Comparison of ENCODE assay signal across 16 cellular contexts in genomic region chr15:29141908-29142747, GRCh38.
DNase-seq lines count a peak whose midpoint lies in the region; ATAC-seq and TF ChIP-seq lines count a peak whose summit lies in the region.
"Had no signal": no experiment of that assay in that cellular context is flagged by ENCODE, and none has a peak within 500 bp of the region (broad histone marks: within the 10 kb centered on the region; RNA-seq: fewer than 3 reads in every experiment).

No MANE protein-coding gene starts in this region.

- H3K9ac ChIP-seq in OCI-LY3 (ENCODE audit: low read length) = no peak overlapping the region

- no peak for TF ChIP-seq EP300 in transverse colon (IDR thresholded peaks at IDR 0.05; ENCODE audit: low read depth)

- H3K27me3 ChIP-seq in OCI-LY3 (ENCODE audit: low read depth, low read length) (0 out of 2 replicates have a peak, but pooled peaks cover 5% of the 10 kb centered on the region), transverse colon (peaks cover 6% of the 10 kb centered on the region)

- H3K4me2 ChIP-seq in OCI-LY3 (ENCODE audit: low read length) = peak overlapping the region; percentile 25

- no peaks in the 10 kb centered on the region for H4K20me1 ChIP-seq in OCI-LY3 (ENCODE audit: insufficient read depth, low read length)

- in situ Hi-C loops in transverse colon (cut with MboI; ENCODE audit: low pct_ligation_motif_present in 1 of 4, low pct_unique_long_range_greater_than_20kb in 1 of 4, low sequenced_read_pairs in 3 of 4) = no loop called here

- intact Hi-C loops in transverse colon (cut with DNase I; ENCODE audit: low total_unique reads) = no loop called here

- H3K27ac ChIP-seq in OCI-LY3 (ENCODE audit: low read length) (no peak overlapping the region), transverse colon (no peak overlapping the region)
- H3K27ac ChIP-seq: lower lobe of right lung, thoracic aorta had no signal

- peaks cover 27% of the 10 kb centered on the region for H3K4me1 ChIP-seq in OCI-LY3 (ENCODE audit: low read length)
- H3K4me1 ChIP-seq in transverse colon = peaks cover 0 to 14% (median 3%) of the 10 kb centered on the region in 4 donors

- no peak overlapping the region for H3K4me3 ChIP-seq in OCI-LY3 (ENCODE audit: low read length)
- no peak overlapping the region for H3K4me3 ChIP-seq in transverse colon
- H3K4me3 ChIP-seq: lower lobe of right lung, thoracic aorta had no signal

- no peak for ATAC-seq in activated CD4-positive, CD25-positive, alpha-beta regulatory T cell treated with anti-CD3 and anti-CD28 coated beads, Interleukin-2, amount 50 U/mL, for 24 hours
- ATAC-seq: activated CD4-positive, alpha-beta T cell treated with anti-CD3 and anti-CD28 coated beads for 36 hours; lower lobe of right lung had no signal

- 70 to 71% methylated on average over 3 to 10 of the region's 10 CpGs for WGBS in transverse colon (ENCODE audit: low coverage in 1 of 2), 2 donors

- H2AFZ ChIP-seq in OCI-LY3 (ENCODE audit: low read depth, low read length) = no peak overlapping the region

- TF ChIP-seq POLR2A in transverse colon (IDR thresholded peaks at IDR 0.05) = no peak

- peak; percentile 15 for DNase-seq in activated CD4-positive, CD25-positive, alpha-beta regulatory T cell treated with anti-CD3 and anti-CD28 coated beads, Interleukin-2, amount 50 U/mL, for 72 hours
- DNase-seq in kidney glomerular epithelial cell (lab: John Stamatoyannopoulos, UW) = peak; percentile 18
- peak; percentile 17 for DNase-seq in transverse colon
- DNase-seq in amniotic stem cell (lab: John Stamatoyannopoulos, UW) = no peak
- no peak for DNase-seq in NCI-H1417 (lab: John Stamatoyannopoulos, UW)
- no peak for DNase-seq in NCI-H2081 treated with DMSO at 0.1 percent for 48 hours (lab: John Stamatoyannopoulos, UW)
- DNase-seq: activated CD4-positive, alpha-beta T cell treated with anti-CD3 and anti-CD28 coated beads for 36 hours; activated T-cell treated with anti-CD3 and anti-CD28 coated beads, Interleukin-2, amount 50 U/mL, for 24 hours; CD8-positive, alpha-beta memory T cell; cortex of kidney; KG1; lower lobe of right lung; NCI-H2081 had no signal

- TF ChIP-seq CTCF in OCI-LY3 (IDR thresholded peaks at IDR 0.05; ENCODE audit: low read depth, low read length) (no peak), transverse colon (IDR thresholded peaks at IDR 0.05) (no peak)

- H3K36me3 ChIP-seq in OCI-LY3 (replicated peaks; ENCODE audit: low read depth, low read length) (no peaks in the 10 kb centered on the region), transverse colon (no peaks in the 10 kb centered on the region)
- H3K36me3 ChIP-seq: lower lobe of right lung, thoracic aorta had no signal

- no peaks in the 10 kb centered on the region for H3K79me2 ChIP-seq in OCI-LY3 (ENCODE audit: low read length)

- no peaks in the 10 kb centered on the region for H3K9me3 ChIP-seq in OCI-LY3 (ENCODE audit: insufficient read depth, low read length)
- H3K9me3 ChIP-seq in transverse colon = no peaks in the 10 kb centered on the region
- H3K9me3 ChIP-seq: lower lobe of right lung, thoracic aorta had no signal

Comparison
In these comparisons a context has a peak if more than half of its experiments do, and no peak if none do; other contexts are left out.
1. DNase-seq: peak in activated CD4-positive, CD25-positive, alpha-beta regulatory T cell treated with anti-CD3 and anti-CD28 coated beads, Interleukin-2, amount 50 U/mL, for 72 hours (single experiment), kidney glomerular epithelial cell (single experiment) and transverse colon (single experiment); none in amniotic stem cell (single experiment), NCI-H1417 (0 of 3) and NCI-H2081 treated with DMSO at 0.1 percent for 48 hours (single experiment).